In the genomic region with DNA sequence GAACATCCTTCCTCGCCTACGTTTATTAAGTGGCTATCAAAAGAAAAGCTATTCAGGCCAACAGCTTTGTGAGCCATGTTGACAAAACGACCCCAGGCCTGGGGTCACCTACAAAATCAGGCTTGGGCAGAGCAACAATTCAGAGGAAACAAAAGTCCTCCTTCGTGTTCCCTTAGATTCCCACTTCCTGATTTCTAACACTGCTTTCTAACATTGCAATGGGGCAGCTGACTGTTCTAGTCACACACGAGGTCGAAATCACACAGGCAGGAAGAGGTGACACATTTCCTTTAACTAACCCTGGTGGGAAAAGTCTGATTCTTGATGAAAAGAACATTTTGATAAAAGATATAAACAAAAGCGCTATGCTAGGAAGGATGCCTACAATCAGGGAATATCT, we compare ENCODE assay signal across 13 cellular contexts. TPM values are rescaled to one million over a fixed set of nuclear protein-coding genes. Genes with fewer than 3 reads are reported as not detected.
DNase-seq lines count a peak whose midpoint lies in the region; ATAC-seq and TF ChIP-seq lines count a peak whose summit lies in the region.
"Had no signal": no experiment of that assay in that cellular context is flagged by ENCODE, and none has a peak within 500 bp of the region (broad histone marks: within the 10 kb centered on the region; RNA-seq: fewer than 3 reads in every experiment).

No MANE protein-coding gene starts in this region.

- DNase-seq in HT1080 (ENCODE audit: low read depth) (peak; percentile 89), T-helper 17 cell (no peak), foreskin fibroblast (peak; percentile 31 to 41), pons (ENCODE audit: low spot score) (peak; percentile 20), retina (no peak), immature natural killer cell (no peak)
- DNase-seq: COR-L47, hypothalamus, MG63, SHP77 treated with DMSO at 0.1 percent for 48 hours had no signal

- no peaks in the 10 kb centered on the region for H3K9me3 ChIP-seq in T-helper 17 cell (ENCODE audit: control insufficient read depth, low read length, poor library complexity, severe bottlenecking)
- H3K9me3 ChIP-seq: MG63 had no signal

- peaks cover 5% of the 10 kb centered on the region for H3K4me1 Mint-ChIP-seq in T-helper 17 cell
- peaks cover 0 to 2% of the 10 kb centered on the region in 2 donors for H3K4me1 Mint-ChIP-seq in immature natural killer cell

- no peak overlapping the region for H3K4me3 Mint-ChIP-seq in T-helper 17 cell
- H3K4me3 Mint-ChIP-seq in immature natural killer cell = no peak overlapping the region

- no peaks in the 10 kb centered on the region for H3K9me3 Mint-ChIP-seq in immature natural killer cell

- ATAC-seq in T-helper 17 cell (no peak), HG02763 (IDR thresholded peaks at IDR 0.05; ENCODE audit: unreplicated experiment) (no peak)

- H3K27me3 Mint-ChIP-seq in T-helper 17 cell = no peaks in the 10 kb centered on the region
- H3K27me3 Mint-ChIP-seq in immature natural killer cell (ENCODE audit: low read depth in 3 of 3) = peaks cover 0 to 1% (median 1%) of the 10 kb centered on the region in 3 donors

- TF ChIP-seq CTCF in foreskin fibroblast (IDR thresholded peaks at IDR 0.05; ENCODE audit: low read depth, low read length) = no peak

- H3K4me3 ChIP-seq in foreskin fibroblast (ENCODE audit: low read depth in 1 of 2, low read length in 2 of 2) = no peak overlapping the region
- H3K4me3 ChIP-seq: coronary artery, MG63, skin epidermis had no signal

- peak overlapping the region; percentile 76 for H3K27ac Mint-ChIP-seq in T-helper 17 cell
- peak overlapping the region in 1 of 6 donors; percentile 4 for H3K27ac Mint-ChIP-seq in immature natural killer cell

- H3K36me3 Mint-ChIP-seq in T-helper 17 cell (ENCODE audit: low read depth) (peaks cover 15% of the 10 kb centered on the region), immature natural killer cell (peaks cover 4 to 27% (median 4%) of the 10 kb centered on the region in 3 donors)

RNA-seq across cellular contexts. Expression of gene WDR27, which starts 31.9 kb away (rescaled TPM):
- total RNA-seq in HT1080 (2014; rRNA removed; shearing (Covaris generic)) = 14.9 and 18.7 TPM in 2 replicates
- 14.2 and 14.3 TPM in 2 replicates for polyA plus RNA-seq in HT1080 (2015; cell fraction: cytosol; rRNA removed)
- polyA plus RNA-seq in HT1080 (2015; cell fraction: nucleus; rRNA removed) = 258 and 283 TPM in 2 replicates
- 10 to 100 TPM; 25.7 to 26.0 TPM for total RNA-seq in T-helper 17 cell
- 1 to 10 TPM; 1.7 to 5.1 (median 4.0) TPM for polyA plus RNA-seq in immature natural killer cell

RNA-seq across cellular contexts. Expression of gene C6orf120, which starts 32.0 kb away (rescaled TPM):
- total RNA-seq in HT1080 (2014; rRNA removed; shearing (Covaris generic)) = 55.1 and 64.4 TPM in 2 replicates
- 75.4 and 87.7 TPM in 2 replicates for polyA plus RNA-seq in HT1080 (2015; cell fraction: cytosol; rRNA removed)
- 41.3 and 44.4 TPM in 2 replicates for polyA plus RNA-seq in HT1080 (2015; cell fraction: nucleus; rRNA removed)
- 10 to 100 TPM; 16.3 to 17.8 TPM for total RNA-seq in T-helper 17 cell
- 10 to 100 TPM in 1 of 3 donors, 1 to 10 TPM in 2; 2.2 to 10.1 (median 4.9) TPM for polyA plus RNA-seq in immature natural killer cell

RNA-seq across cellular contexts. Expression of gene PHF10, which starts 54.4 kb away (rescaled TPM):
- total RNA-seq in HT1080 (2014; rRNA removed; shearing (Covaris generic)) = 19.8 and 25.8 TPM in 2 replicates
- 41.2 and 46.7 TPM in 2 replicates for polyA plus RNA-seq in HT1080 (2015; cell fraction: cytosol; rRNA removed)
- polyA plus RNA-seq in HT1080 (2015; cell fraction: nucleus; rRNA removed) = 55.3 and 62.2 TPM in 2 replicates
- 10 to 100 TPM; 64.3 to 67.1 TPM for total RNA-seq in T-helper 17 cell
- 10 to 100 TPM in 1 of 3 donors, 1 to 10 TPM in 2; 6.0 to 13.0 (median 7.9) TPM for polyA plus RNA-seq in immature natural killer cell

Comparison
In these comparisons a context has a peak if more than half of its experiments do, and no peak if none do; other contexts are left out.
1. DNase-seq: peak in HT1080 (single experiment), foreskin fibroblast (2 of 2) and pons (single experiment); none in T-helper 17 cell (0 of 3), retina (single experiment) and immature natural killer cell (0 of 3).